ENCODE assay signal across 10 cellular contexts in genomic region chr1:1434812-1435093, GRCh38. TPM values are rescaled to one million over a fixed set of nuclear protein-coding genes. Genes with fewer than 3 reads are reported as not detected.
DNase-seq lines count a peak whose midpoint lies in the region; ATAC-seq, FAIRE-seq and TF ChIP-seq lines count a peak whose summit lies in the region.
"Had no signal": no experiment of that assay in that cellular context is flagged by ENCODE, and none has a peak within 500 bp of the region (broad histone marks: within the 10 kb centered on the region; RNA-seq: fewer than 3 reads in every experiment).

No MANE protein-coding gene starts in this region.

- intact Hi-C loops in activated CD4-positive, alpha-beta T cell treated with anti-CD3 and anti-CD28 coated beads for 36 hours (cut with DNase I, micrococcal nuclease): loop anchor here in 1 of 2 experiments (1.0 to 2.0 kb wide), 3 partner anchors 36 to 86 kb away; partner anchors contain the start of genes ATAD3B, CCNL2 and DVL1

- H3K9me3 Mint-ChIP-seq in activated CD4-positive, alpha-beta T cell treated with anti-CD3 and anti-CD28 coated beads for 36 hours (ENCODE audit: low read depth): no peaks in the 10 kb centered on the region
- no peaks in the 10 kb centered on the region for H3K9me3 Mint-ChIP-seq in astrocyte (ENCODE audit: unreplicated experiment)

- H3K27me3 ChIP-seq in astrocyte (ENCODE audit: insufficient read depth, low read length) (no peaks in the 10 kb centered on the region), lung (ENCODE audit: control insufficient read depth, insufficient read depth) (no peaks in the 10 kb centered on the region)

- H3K27me3 Mint-ChIP-seq in activated CD4-positive, alpha-beta T cell treated with anti-CD3 and anti-CD28 coated beads for 36 hours: peaks cover 18% of the 10 kb centered on the region
- H3K27me3 Mint-ChIP-seq in astrocyte (ENCODE audit: low read depth, unreplicated experiment): no peaks in the 10 kb centered on the region

- H3K79me2 ChIP-seq in astrocyte (ENCODE audit: insufficient read depth, low read length): no peaks in the 10 kb centered on the region

- H3K4me1 Mint-ChIP-seq in activated CD4-positive, alpha-beta T cell treated with anti-CD3 and anti-CD28 coated beads for 36 hours: peaks cover 10% of the 10 kb centered on the region
- H3K4me1 Mint-ChIP-seq in astrocyte (ENCODE audit: low read depth, unreplicated experiment): peaks cover 12% of the 10 kb centered on the region

- H3K27ac ChIP-seq in astrocyte (ENCODE audit: low read depth, low read length) (no peak overlapping the region), lung (ENCODE audit: low read depth in 1 of 2, low read length in 1 of 2) (peak overlapping the region; percentile 79 to 84), temporal lobe (ENCODE audit: low read depth, low read length) (peak overlapping the region; percentile 96)

- 33 to 52% methylated on average over 3 of the region's 3 CpGs for WGBS in lung, 2 donors

- peak overlapping the region; percentile 85 for H3K4me2 ChIP-seq in astrocyte (ENCODE audit: low read length)

- H3K36me3 Mint-ChIP-seq in activated CD4-positive, alpha-beta T cell treated with anti-CD3 and anti-CD28 coated beads for 36 hours (ENCODE audit: low read depth): no peaks in the 10 kb centered on the region
- H3K36me3 Mint-ChIP-seq in astrocyte (ENCODE audit: low read depth, unreplicated experiment): no peaks in the 10 kb centered on the region

- peak; percentile 13 for DNase-seq in activated CD4-positive, alpha-beta T cell treated with anti-CD3 and anti-CD28 coated beads for 36 hours
- no peak for DNase-seq in activated CD4-positive, alpha-beta T cell treated with anti-CD3 and anti-CD28 coated beads for 48 hours
- no peak for DNase-seq in astrocyte (ENCODE audit: low read depth)
- no peak for DNase-seq in lung (ENCODE audit: low spot score)
- no peak for DNase-seq in NCI-H2081 (lab: John Stamatoyannopoulos, UW)
- DNase-seq in HuH-7.5 (ENCODE audit: low spot score): no peak
- DNase-seq: ACHN, SW 1271 had no signal

- H3K9ac ChIP-seq in astrocyte (ENCODE audit: low read length): no peak overlapping the region

- H2AFZ ChIP-seq in astrocyte (ENCODE audit: low read depth, low read length): peak overlapping the region; percentile 78

- H3K4me1 ChIP-seq in astrocyte (ENCODE audit: insufficient read depth, low read length): peaks cover 35% of the 10 kb centered on the region
- peaks cover 0 to 46% of the 10 kb centered on the region in 2 donors for H3K4me1 ChIP-seq in lung (ENCODE audit: control insufficient read depth in 2 of 2, insufficient read depth in 2 of 2, low read length in 2 of 2)

- peak overlapping the region; percentile 28 for H3K4me3 Mint-ChIP-seq in activated CD4-positive, alpha-beta T cell treated with anti-CD3 and anti-CD28 coated beads for 36 hours
- peak overlapping the region; percentile 80 for H3K4me3 Mint-ChIP-seq in astrocyte (ENCODE audit: unreplicated experiment)

- H4K20me1 ChIP-seq in astrocyte (ENCODE audit: insufficient read depth, low read length): peaks cover 6% of the 10 kb centered on the region

- TF ChIP-seq CTCF in astrocyte (IDR thresholded peaks at IDR 0.05; ENCODE audit: insufficient read depth, low read depth, low read length) (no peak), lung (IDR thresholded peaks at IDR 0.05; ENCODE audit: control extremely low read depth, extremely low read depth) (no peak)

- no peak for FAIRE-seq in astrocyte (lab: Jason Lieb, UNC)

- H3K27ac Mint-ChIP-seq in activated CD4-positive, alpha-beta T cell treated with anti-CD3 and anti-CD28 coated beads for 36 hours: no peak overlapping the region
- no peak overlapping the region for H3K27ac Mint-ChIP-seq in astrocyte (ENCODE audit: unreplicated experiment)

- H3K9me3 ChIP-seq in astrocyte (ENCODE audit: insufficient read depth, low read depth, low read length): no peaks in the 10 kb centered on the region
- H3K9me3 ChIP-seq in lung (ENCODE audit: control insufficient read depth in 2 of 2, insufficient read depth in 1 of 2, low read length in 1 of 2): no peaks in the 10 kb centered on the region

- POLR2A ChIA-PET in activated CD4-positive, alpha-beta T cell treated with anti-CD3 and anti-CD28 coated beads for 36 hours (lab: Charles Lee): no interaction called here

- CTCF ChIA-PET in activated CD4-positive, alpha-beta T cell treated with anti-CD3 and anti-CD28 coated beads for 36 hours (lab: Charles Lee): no interaction called here

- H3K4me3 ChIP-seq in astrocyte (ENCODE audit: insufficient read depth, low read depth, low read length) (no peak overlapping the region), lung (no peak overlapping the region)

- H3K36me3 ChIP-seq in astrocyte (ENCODE audit: insufficient read depth, low read length) (no peaks in the 10 kb centered on the region), lung (ENCODE audit: control insufficient read depth in 2 of 2, insufficient read depth in 2 of 2, low read length in 2 of 2) (peaks cover 0 to 5% of the 10 kb centered on the region in 2 donors)

- ATAC-seq in activated CD4-positive, alpha-beta T cell treated with anti-CD3 and anti-CD28 coated beads for 36 hours: no peak
- ATAC-seq in lung (ENCODE audit: insufficient read depth, low FRiP score): no peak
- ATAC-seq in GM19328 (IDR thresholded peaks at IDR 0.05; ENCODE audit: unreplicated experiment): no peak

RNA-seq across cellular contexts. Expression of gene VWA1, which starts 0.7 kb away (rescaled TPM):
- under 1 TPM; 0.56 to 0.78 TPM for total RNA-seq in activated CD4-positive, alpha-beta T cell treated with anti-CD3 and anti-CD28 coated beads for 36 hours
- total RNA-seq in astrocyte (60.4 and 81.2 TPM in 2 replicates), lung (10 to 100 TPM; 72.6 to 94.3 TPM), temporal lobe (6.4 TPM)
- 10 to 100 TPM; 51.7 to 65.6 TPM for polyA plus RNA-seq in lung

RNA-seq across cellular contexts. Expression of gene ANKRD65, which starts 13.7 kb away (rescaled TPM):
- total RNA-seq in activated CD4-positive, alpha-beta T cell treated with anti-CD3 and anti-CD28 coated beads for 36 hours: not detected
- 0.64 TPM in 1 of 2 replicates, not detected in the other for total RNA-seq in astrocyte
- total RNA-seq in lung: 10 to 100 TPM; 30.2 to 54.2 TPM
- polyA plus RNA-seq in lung: 10 to 100 TPM; 13.5 to 33.5 TPM
- total RNA-seq in temporal lobe: 0.49 TPM

RNA-seq across cellular contexts. Expression of gene ATAD3C, which starts 14.7 kb away (rescaled TPM):
- under 1 TPM; 0.30 to 0.39 TPM for total RNA-seq in activated CD4-positive, alpha-beta T cell treated with anti-CD3 and anti-CD28 coated beads for 36 hours
- total RNA-seq in astrocyte (1.8 and 2.5 TPM in 2 replicates), lung (10 to 100 TPM in 1 of 2 donors, under 1 TPM in 1; 0.60 to 14.0 TPM), temporal lobe (0.49 TPM)
- 10 to 100 TPM; 15.7 to 18.0 TPM for polyA plus RNA-seq in lung

RNA-seq across cellular contexts. Expression of gene MRPL20, which starts 27.7 kb away (rescaled TPM):
- total RNA-seq in activated CD4-positive, alpha-beta T cell treated with anti-CD3 and anti-CD28 coated beads for 36 hours: 100 to 1,000 TPM; 126 to 143 TPM
- total RNA-seq in astrocyte: 87.3 and 88.5 TPM in 2 replicates
- 100 to 1,000 TPM in 1 of 2 donors, 10 to 100 TPM in 1; 60.1 to 115 TPM for total RNA-seq in lung
- polyA plus RNA-seq in lung: 100 to 1,000 TPM; 129 to 181 TPM
- total RNA-seq in temporal lobe: 38.1 TPM

RNA-seq across cellular contexts. Expression of gene CCNL2, which starts 35.6 kb away (rescaled TPM):
- 10 to 100 TPM; 73.6 to 89.7 TPM for total RNA-seq in activated CD4-positive, alpha-beta T cell treated with anti-CD3 and anti-CD28 coated beads for 36 hours
- total RNA-seq in astrocyte (194 and 197 TPM in 2 replicates), lung (100 to 1,000 TPM; 157 to 385 TPM), temporal lobe (86.1 TPM)
- polyA plus RNA-seq in lung: 100 to 1,000 TPM in 1 of 2 donors, 10 to 100 TPM in 1; 97.9 to 230 TPM

Comparison
In these comparisons a context has a peak if more than half of its experiments do, and no peak if none do; other contexts are left out.
1. RNA of gene ANKRD65, which starts 13.7 kb away (total RNA-seq): 30.2 to 54.2 TPM in lung; 0.64 TPM in astrocyte, 0.49 TPM in temporal lobe (single experiment) and not detected in activated CD4-positive, alpha-beta T cell treated with anti-CD3 and anti-CD28 coated beads for 36 hours; every median in the first group is over 10 times any median in the second.